ENCODE assay signal across 8 cellular contexts in the genomic region with DNA sequence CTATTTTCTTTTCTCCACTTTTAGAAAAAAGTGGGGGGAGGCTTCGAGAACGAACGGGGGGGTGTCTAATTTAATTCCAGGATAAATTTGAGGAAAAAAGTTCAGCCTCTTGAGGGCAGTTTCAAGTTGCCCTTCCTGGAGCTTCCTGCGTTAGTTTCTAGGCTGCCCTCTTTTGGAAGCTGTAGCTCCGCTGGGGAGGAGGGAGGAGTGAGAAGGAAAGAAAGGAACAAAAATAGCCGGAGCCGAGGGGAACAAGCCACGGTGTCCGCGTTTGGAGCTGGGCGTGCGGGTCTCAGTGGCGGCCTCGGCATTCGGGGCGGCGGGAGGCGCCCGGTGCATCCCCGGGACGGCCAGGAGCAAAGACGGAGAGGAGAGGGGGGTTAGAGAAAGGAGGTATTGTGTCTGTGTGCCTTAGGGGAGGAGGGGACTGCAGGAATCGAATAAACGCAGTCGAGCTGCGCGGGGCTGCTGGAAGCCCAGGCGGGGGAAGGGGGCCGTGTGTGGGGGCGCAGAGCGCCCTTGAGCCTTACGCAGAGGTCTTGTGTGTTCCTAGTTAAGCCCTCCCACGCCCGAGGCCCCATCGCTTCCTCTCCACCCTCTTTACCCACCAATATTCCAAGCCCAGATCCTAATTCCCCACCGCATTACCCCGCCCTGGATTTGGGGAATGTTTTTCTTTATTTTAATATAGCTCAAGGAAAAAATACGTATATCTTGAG. TPM values are rescaled to one million over a fixed set of nuclear protein-coding genes. Genes with fewer than 3 reads are reported as not detected.
A peak's percentile ranks its signal among the peaks of the same experiment; 100 is the strongest.
DNase-seq lines count a peak whose midpoint lies in the region; ATAC-seq lines count a peak whose summit lies in the region.

No MANE protein-coding gene starts in this region.

- peak; percentile 24 for ATAC-seq in left colon
- ATAC-seq in stimulated activated naive B cell treated with anti-CD40 and anti-IgM and Interleukin-4, amounts not matched to agents 10 μg/mL and 1 μg/mL and 100 μg/mL, for 72 hours (replicated peaks), result no peak
- no peak for ATAC-seq in HG03521 (IDR thresholded peaks at IDR 0.05; ENCODE audit: unreplicated experiment)
- ATAC-seq in HG02884 (IDR thresholded peaks at IDR 0.05; ENCODE audit: unreplicated experiment), result no peak

- peaks cover 46 to 75% of the 10 kb centered on the region in 2 donors for H3K27me3 Mint-ChIP-seq in stimulated activated naive B cell treated with anti-CD40 and anti-IgM and Interleukin-4, amounts not matched to agents 10 μg/mL and 1 μg/mL and 100 μg/mL, for 72 hours

- H3K36me3 Mint-ChIP-seq in stimulated activated naive B cell treated with anti-CD40 and anti-IgM and Interleukin-4, amounts not matched to agents 10 μg/mL and 1 μg/mL and 100 μg/mL, for 72 hours, result peaks cover 0 to 2% of the 10 kb centered on the region in 2 donors

- peak overlapping the region; percentile 99 for H3K27ac ChIP-seq in cingulate gyrus (ENCODE audit: low read depth, low read length)

- peak overlapping the region; percentile 88 for H3K27ac Mint-ChIP-seq in stimulated activated naive B cell treated with anti-CD40 and anti-IgM and Interleukin-4, amounts not matched to agents 10 μg/mL and 1 μg/mL and 100 μg/mL, for 72 hours

- H3K4me1 Mint-ChIP-seq in stimulated activated naive B cell treated with anti-CD40 and anti-IgM and Interleukin-4, amounts not matched to agents 10 μg/mL and 1 μg/mL and 100 μg/mL, for 72 hours, result peaks cover 33 to 70% of the 10 kb centered on the region in 2 donors

- no peaks in the 10 kb centered on the region for H3K9me3 Mint-ChIP-seq in stimulated activated naive B cell treated with anti-CD40 and anti-IgM and Interleukin-4, amounts not matched to agents 10 μg/mL and 1 μg/mL and 100 μg/mL, for 72 hours

- intact Hi-C loops in left colon (cut with DNase I, micrococcal nuclease), result no loop called here

- H3K4me3 Mint-ChIP-seq in stimulated activated naive B cell treated with anti-CD40 and anti-IgM and Interleukin-4, amounts not matched to agents 10 μg/mL and 1 μg/mL and 100 μg/mL, for 72 hours, result peak overlapping the region; percentile 73 to 91

- peak; percentile 88 for DNase-seq in DMS153 (lab: John Stamatoyannopoulos, UW)
- DNase-seq in LHCN-M2 (ENCODE audit: low read depth), result peak; percentile 92
- DNase-seq in RKO (ENCODE audit: low spot score), result peak; percentile 91
- DNase-seq in left colon, result peak; percentile 71 to 73
- DNase-seq in stimulated activated naive B cell treated with anti-CD40 and anti-IgM and Interleukin-4, amounts not matched to agents 10 μg/mL and 1 μg/mL and 100 μg/mL, for 72 hours, result no peak

RNA-seq across cellular contexts. Expression of gene TNRC18, which starts 2.0 kb away (rescaled TPM):
- total RNA-seq in LHCN-M2 (2014; rRNA removed) (37.7 and 44.0 TPM in 2 replicates), left colon (100 to 1,000 TPM in 1 of 2 donors, 10 to 100 TPM in 1; 94.1 to 103 TPM)
- 43.1 TPM for polyA plus RNA-seq in LHCN-M2 (2012)
